ENCODE assay signal across 9 cellular contexts in genomic region chr1:117077267-117077666, GRCh38. TPM values are rescaled to one million over a fixed set of nuclear protein-coding genes. Genes with fewer than 3 reads are reported as not detected.
A peak's percentile ranks its signal among the peaks of the same experiment; 100 is the strongest.
DNase-seq lines count a peak whose midpoint lies in the region; ATAC-seq and TF ChIP-seq lines count a peak whose summit lies in the region.
"Had no signal": no experiment of that assay in that cellular context is flagged by ENCODE, and none has a peak within 500 bp of the region (broad histone marks: within the 10 kb centered on the region; RNA-seq: fewer than 3 reads in every experiment).

No MANE protein-coding gene starts in this region.

- peak; percentile 42 for DNase-seq in AG08396 (ENCODE audit: low spot score)
- peak; percentile 38 for DNase-seq in NB4 (ENCODE audit: low read depth)
- no peak for DNase-seq in activated naive CD8-positive, alpha-beta T cell treated with anti-CD3 and anti-CD28 coated beads, Interleukin-2, amount 10 ng/mL, durations not matched to agents 7 days and 5 days
- DNase-seq in kidney tubule cell (ENCODE audit: low spot score) = peak; percentile 98
- DNase-seq in NCI-H524 (lab: John Stamatoyannopoulos, UW) = no peak
- DNase-seq in H4 (ENCODE audit: low spot score) = no peak
- DNase-seq in NCI-H2107 (lab: John Stamatoyannopoulos, UW) = no peak
- DNase-seq in SKM-1 (lab: John Stamatoyannopoulos, UW; ENCODE audit: unreplicated experiment) = no peak

- H3K9me3 Mint-ChIP-seq in activated naive CD8-positive, alpha-beta T cell treated with anti-CD3 and anti-CD28 coated beads, Interleukin-2, amount 10 ng/mL, durations not matched to agents 7 days and 5 days = no peaks in the 10 kb centered on the region

- peak; percentile 60 for ATAC-seq in activated naive CD8-positive, alpha-beta T cell treated with anti-CD3 and anti-CD28 coated beads, Interleukin-2, amount 10 ng/mL, durations not matched to agents 7 days and 5 days (ENCODE audit: low read depth)

- peaks cover 9% of the 10 kb centered on the region for H3K4me1 Mint-ChIP-seq in activated naive CD8-positive, alpha-beta T cell treated with anti-CD3 and anti-CD28 coated beads, Interleukin-2, amount 10 ng/mL, durations not matched to agents 7 days and 5 days

- TF ChIP-seq CTCF in NB4 (IDR thresholded peaks at IDR 0.05; ENCODE audit: low read depth, low read length) = no peak

- no peak overlapping the region for H3K4me3 Mint-ChIP-seq in activated naive CD8-positive, alpha-beta T cell treated with anti-CD3 and anti-CD28 coated beads, Interleukin-2, amount 10 ng/mL, durations not matched to agents 7 days and 5 days

- H3K4me3 ChIP-seq in NB4 (ENCODE audit: low read depth, low read length) = no peak overlapping the region
- H3K4me3 ChIP-seq: prostate gland had no signal

- TF ChIP-seq POLR2A in NB4 (IDR thresholded peaks at IDR 0.05; ENCODE audit: extremely low read depth, insufficient read length) = no peak

- peaks cover 44% of the 10 kb centered on the region for H3K36me3 Mint-ChIP-seq in activated naive CD8-positive, alpha-beta T cell treated with anti-CD3 and anti-CD28 coated beads, Interleukin-2, amount 10 ng/mL, durations not matched to agents 7 days and 5 days

- H3K27ac Mint-ChIP-seq in activated naive CD8-positive, alpha-beta T cell treated with anti-CD3 and anti-CD28 coated beads, Interleukin-2, amount 10 ng/mL, durations not matched to agents 7 days and 5 days = no peak overlapping the region

- no peaks in the 10 kb centered on the region for H3K27me3 Mint-ChIP-seq in activated naive CD8-positive, alpha-beta T cell treated with anti-CD3 and anti-CD28 coated beads, Interleukin-2, amount 10 ng/mL, durations not matched to agents 7 days and 5 days

- POLR2A ChIA-PET in activated naive CD8-positive, alpha-beta T cell treated with anti-CD3 and anti-CD28 coated beads, Interleukin-2, amount 10 ng/mL, durations not matched to agents 7 days and 5 days (lab: Charles Lee) = no interaction called here

RNA-seq across cellular contexts. Expression of gene TTF2, which starts 17.1 kb away (rescaled TPM):
- 10 to 100 TPM; 79.4 to 82.9 TPM for total RNA-seq in activated naive CD8-positive, alpha-beta T cell treated with anti-CD3 and anti-CD28 coated beads, Interleukin-2, amount 10 ng/mL, durations not matched to agents 7 days and 5 days
- total RNA-seq in H4 (2014; rRNA removed; shearing (Covaris generic)) = 2.9 and 5.9 TPM in 2 replicates

RNA-seq across cellular contexts. Expression of gene TRIM45, which starts 44.3 kb away (rescaled TPM):
- under 1 TPM; 0.31 to 0.50 TPM for total RNA-seq in activated naive CD8-positive, alpha-beta T cell treated with anti-CD3 and anti-CD28 coated beads, Interleukin-2, amount 10 ng/mL, durations not matched to agents 7 days and 5 days
- total RNA-seq in H4 (2014; rRNA removed; shearing (Covaris generic)) = 0.92 and 0.97 TPM in 2 replicates

Comparison
In these comparisons a context has a peak if more than half of its experiments do, and no peak if none do; other contexts are left out.
1. DNase-seq: peak in AG08396 (single experiment), NB4 (single experiment) and kidney tubule cell (single experiment); none in activated naive CD8-positive, alpha-beta T cell treated with anti-CD3 and anti-CD28 coated beads, Interleukin-2, amount 10 ng/mL, durations not matched to agents 7 days and 5 days (single experiment), NCI-H524 (0 of 2), H4 (single experiment), NCI-H2107 (single experiment) and SKM-1 (single experiment).
2. RNA of gene TTF2, which starts 17.1 kb away (total RNA-seq): 79.4 to 82.9 TPM in activated naive CD8-positive, alpha-beta T cell treated with anti-CD3 and anti-CD28 coated beads, Interleukin-2, amount 10 ng/mL, durations not matched to agents 7 days and 5 days; 2.9 to 5.9 TPM in H4; every median in the first group is over 10 times any median in the second.